15 cellular contexts compared by ENCODE assay signal in the genomic region with DNA sequence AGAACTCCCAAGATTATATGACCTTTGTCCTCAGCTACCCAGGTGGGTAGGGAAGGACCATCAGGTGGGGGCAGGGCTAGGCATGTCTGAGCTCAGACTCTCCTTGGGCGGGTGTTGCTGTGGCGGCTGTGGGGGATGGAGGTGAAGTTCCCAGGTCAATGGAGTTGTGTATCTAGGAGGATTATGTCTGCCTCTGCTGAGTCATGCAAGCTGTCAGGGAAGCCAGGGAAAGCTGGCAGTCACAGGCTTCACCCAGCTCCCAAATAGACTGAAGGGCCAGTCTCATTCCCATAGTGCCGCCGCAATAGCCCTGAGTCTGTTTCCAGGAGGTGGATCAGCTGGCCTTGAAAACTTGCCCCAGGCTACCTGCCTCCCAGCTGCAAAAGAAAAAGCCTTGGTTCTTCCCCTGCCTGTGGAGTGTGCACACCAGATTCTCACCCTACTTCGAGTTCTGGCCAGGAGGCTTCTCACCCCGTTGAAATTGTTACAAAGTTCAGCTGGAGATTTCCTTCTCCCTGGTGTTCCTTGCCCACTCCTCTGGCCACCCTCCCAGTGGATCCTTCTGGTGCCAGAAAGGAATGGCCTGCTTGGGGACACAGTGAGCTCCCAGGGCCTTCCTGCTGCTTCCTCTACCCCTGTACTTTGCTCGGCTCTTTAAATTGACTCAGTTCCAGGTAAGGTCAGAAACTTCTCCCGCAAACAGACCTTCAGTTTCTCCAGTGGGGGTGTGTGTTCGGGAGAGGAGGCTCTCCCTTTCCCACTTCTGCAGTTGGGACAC.
DNase-seq lines count a peak whose midpoint lies in the region; ATAC-seq and TF ChIP-seq lines count a peak whose summit lies in the region.
"Had no signal": no experiment of that assay in that cellular context is flagged by ENCODE, and none has a peak within 500 bp of the region (broad histone marks: within the 10 kb centered on the region; RNA-seq: fewer than 3 reads in every experiment).

No MANE protein-coding gene starts in this region.

- peak overlapping the region; percentile 82 for H2AFZ ChIP-seq in mammary epithelial cell (ENCODE audit: low read depth, low read length)
- H2AFZ ChIP-seq: neural progenitor cell had no signal

- H3K4me2 ChIP-seq in mammary epithelial cell (ENCODE audit: insufficient read depth, low read depth, low read length) = no peak overlapping the region
- H3K4me2 ChIP-seq: neural progenitor cell had no signal

- TF ChIP-seq CTCF in Caco-2 (IDR thresholded peaks at IDR 0.05; ENCODE audit: insufficient read depth in 1 of 2, low read depth in 1 of 2, low read length in 1 of 2, severe bottlenecking in 1 of 2, unreplicated experiment in 1 of 2) (no peak), mammary epithelial cell (conservative IDR thresholded peaks at IDR 0.05 in 1 of 2, IDR thresholded peaks at IDR 0.05 in 1 of 2; ENCODE audit: extremely low read depth in 1 of 2, insufficient read depth in 1 of 2, low read depth in 1 of 2, low read length in 2 of 2) (no peak)

- no peaks in the 10 kb centered on the region for H3K27me3 ChIP-seq in Caco-2 (replicated peaks; ENCODE audit: control insufficient read depth, insufficient read depth, low read length)
- no peaks in the 10 kb centered on the region for H3K27me3 ChIP-seq in MG63
- H3K27me3 ChIP-seq in mammary epithelial cell (ENCODE audit: insufficient read depth, low read length) = no peaks in the 10 kb centered on the region
- H3K27me3 ChIP-seq: neural progenitor cell, right atrium auricular region had no signal

- intact Hi-C loops in Caco-2 (cut with micrococcal nuclease; ENCODE audit: unreplicated experiment) (no loop called here), mammary epithelial cell (cut with micrococcal nuclease) (loop anchor here (5.0 kb wide), 3 partner anchors 87 to 192 kb away; a partner anchor contains a TSS)

- H3K9me3 Mint-ChIP-seq in Caco-2 (ENCODE audit: unreplicated experiment) = no peaks in the 10 kb centered on the region
- H3K9me3 Mint-ChIP-seq: activated naive CD4-positive, alpha-beta T cell treated with anti-CD3 and anti-CD28 coated beads, Interleukin-2, amount 50 U/mL, for 24 hours; neural progenitor cell had no signal

- H3K4me1 Mint-ChIP-seq in Caco-2 (ENCODE audit: low read depth, unreplicated experiment) = peaks cover 6% of the 10 kb centered on the region
- H3K4me1 Mint-ChIP-seq: activated naive CD4-positive, alpha-beta T cell treated with anti-CD3 and anti-CD28 coated beads, Interleukin-2, amount 50 U/mL, for 24 hours had no signal

- no peaks in the 10 kb centered on the region for H3K9me3 ChIP-seq in Caco-2
- H3K9me3 ChIP-seq in MG63 = no peaks in the 10 kb centered on the region
- H3K9me3 ChIP-seq in mammary epithelial cell (replicated peaks; ENCODE audit: insufficient read depth, low read length) = no peaks in the 10 kb centered on the region
- H3K9me3 ChIP-seq: right atrium auricular region had no signal

- ATAC-seq in HG02938 (IDR thresholded peaks at IDR 0.05; ENCODE audit: unreplicated experiment) = no peak

- no peaks in the 10 kb centered on the region for H3K36me3 Mint-ChIP-seq in Caco-2 (ENCODE audit: insufficient read depth, unreplicated experiment)
- H3K36me3 Mint-ChIP-seq: activated naive CD4-positive, alpha-beta T cell treated with anti-CD3 and anti-CD28 coated beads, Interleukin-2, amount 50 U/mL, for 24 hours; neural progenitor cell had no signal

- no peak overlapping the region for H3K4me3 Mint-ChIP-seq in Caco-2 (ENCODE audit: unreplicated experiment)
- H3K4me3 Mint-ChIP-seq: activated naive CD4-positive, alpha-beta T cell treated with anti-CD3 and anti-CD28 coated beads, Interleukin-2, amount 50 U/mL, for 24 hours; neural progenitor cell had no signal

- H4K20me1 ChIP-seq in mammary epithelial cell (ENCODE audit: insufficient read depth, low read length) = no peaks in the 10 kb centered on the region

- H3K79me2 ChIP-seq in mammary epithelial cell (ENCODE audit: insufficient read depth, low read length) = no peaks in the 10 kb centered on the region

- H3K4me1 ChIP-seq in Caco-2 (no peaks in the 10 kb centered on the region), mammary epithelial cell (ENCODE audit: insufficient read depth, low read length) (peaks cover 23% of the 10 kb centered on the region)
- H3K4me1 ChIP-seq: neural progenitor cell, right atrium auricular region had no signal

- dilution Hi-C loops in mammary epithelial cell (cut with HindIII; ENCODE audit: low sequenced_read_pairs) = no loop called here

- H3K27ac Mint-ChIP-seq in Caco-2 (ENCODE audit: unreplicated experiment) = peak overlapping the region; percentile 51
- H3K27ac Mint-ChIP-seq: activated naive CD4-positive, alpha-beta T cell treated with anti-CD3 and anti-CD28 coated beads, Interleukin-2, amount 50 U/mL, for 24 hours; neural progenitor cell had no signal

- peak overlapping the region; percentile 23 for H3K27ac ChIP-seq in mammary epithelial cell (ENCODE audit: insufficient read depth, low read depth, low read length)
- H3K27ac ChIP-seq: neural progenitor cell, right atrium auricular region had no signal

- H3K36me3 ChIP-seq in Caco-2 (ENCODE audit: control insufficient read depth, insufficient read depth, low read length) (no peaks in the 10 kb centered on the region), MG63 (no peaks in the 10 kb centered on the region), mammary epithelial cell (ENCODE audit: insufficient read depth, low read length) (no peaks in the 10 kb centered on the region)
- H3K36me3 ChIP-seq: neural progenitor cell, right atrium auricular region had no signal

- DNase-seq in Caco-2 (peak in 1 of 2 experiments; percentile 43), MG63 (peak; percentile 74), mammary epithelial cell (peak; percentile 54), kidney tubule cell (ENCODE audit: low spot score) (peak; percentile 22), NCI-H2081 (lab: John Stamatoyannopoulos, UW) (no peak), NCI-H2029 treated with DMSO at 0.1 percent for 48 hours (lab: John Stamatoyannopoulos, UW) (no peak), AG08396 (ENCODE audit: low spot score) (no peak)
- DNase-seq: activated CD4-positive, alpha-beta T cell treated with anti-CD3 and anti-CD28 coated beads for 4 hours; DMS153; effector CD8-positive, alpha-beta T cell; SHP77 had no signal

- BruUV-seq in Caco-2 (replicated peaks; lab: Mats Ljungman, UMichigan) (no TSS peak), mammary epithelial cell (replicated peaks; lab: Mats Ljungman, UMichigan) (no TSS peak)

- H3K9ac ChIP-seq in mammary epithelial cell (ENCODE audit: insufficient read depth, low read length) = no peak overlapping the region
- H3K9ac ChIP-seq: neural progenitor cell had no signal

- CTCF ChIA-PET in Caco-2 (lab: Charles Lee) (no interaction called here), mammary epithelial cell (lab: Charles Lee; ENCODE audit: low non-redundant PET) (no interaction called here)

- POLR2A ChIA-PET in Caco-2 (lab: Charles Lee) = no interaction called here

- H3K27me3 Mint-ChIP-seq in Caco-2 (ENCODE audit: insufficient read depth, unreplicated experiment) = peaks cover under 1% of the 10 kb centered on the region

- WGBS in mammary epithelial cell (ENCODE audit: low coverage, missing lambda C conversion rate) = 51% methylated on average over 5 of the region's 9 CpGs

- in situ Hi-C loops in mammary epithelial cell (cut with MboI; ENCODE audit: low sequenced_read_pairs in 2 of 2) = no loop called here

- H3K4me3 ChIP-seq in Caco-2 (ENCODE audit: low read depth, low read length) = no peak overlapping the region
- no peak overlapping the region for H3K4me3 ChIP-seq in MG63
- H3K4me3 ChIP-seq in mammary epithelial cell (replicated peaks in 1 of 3; ENCODE audit: insufficient read depth in 1 of 3, low read depth in 2 of 3, low read length in 3 of 3) = no peak overlapping the region
- H3K4me3 ChIP-seq: neural progenitor cell, right atrium auricular region had no signal

Comparison
In these comparisons a context has a peak if more than half of its experiments do, and no peak if none do; other contexts are left out.
1. DNase-seq: peak in MG63 (single experiment), mammary epithelial cell (single experiment) and kidney tubule cell (single experiment); none in NCI-H2081 (0 of 2), NCI-H2029 treated with DMSO at 0.1 percent for 48 hours (single experiment) and AG08396 (single experiment).